8 cellular contexts compared by ENCODE assay signal in the genomic region with DNA sequence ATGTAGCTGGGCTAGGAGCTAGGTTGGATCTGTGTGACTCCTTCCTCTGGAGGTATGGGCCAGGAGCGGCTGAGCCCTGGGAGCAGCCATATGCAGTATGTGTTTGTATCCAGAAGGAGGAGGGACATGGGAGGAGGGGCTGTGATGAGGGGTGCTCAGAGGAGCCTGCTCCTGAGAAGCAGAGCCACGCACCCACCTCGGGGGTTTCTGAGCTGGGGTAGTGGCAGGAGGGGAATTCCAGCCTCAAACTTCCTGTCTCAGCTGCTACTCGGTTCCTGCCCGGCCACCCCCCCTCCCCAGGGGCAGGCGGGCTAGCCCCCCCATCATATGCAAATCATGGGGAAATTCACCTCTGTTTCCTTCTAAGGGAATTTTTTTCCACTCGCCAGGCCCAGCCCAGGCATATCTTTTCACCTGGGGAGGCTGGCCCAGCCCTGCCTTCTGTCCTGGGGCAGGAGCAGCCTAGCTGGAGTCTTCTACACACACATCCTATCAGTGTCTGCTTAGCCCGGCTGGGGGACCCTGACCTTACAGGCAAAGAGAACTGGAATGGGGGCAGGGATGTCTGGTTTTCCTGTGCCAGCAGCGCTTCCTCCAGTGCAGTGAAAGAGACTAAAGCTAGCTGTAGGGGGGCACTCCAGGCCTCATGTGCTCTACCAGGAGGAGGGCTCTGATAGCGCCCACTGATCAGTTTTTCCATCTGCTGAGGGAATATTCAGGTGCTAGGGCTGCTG. TPM values are rescaled to one million over a fixed set of nuclear protein-coding genes. Genes with fewer than 3 reads are reported as not detected.
A peak's percentile ranks its signal among the peaks of the same experiment; 100 is the strongest.
DNase-seq lines count a peak whose midpoint lies in the region; ATAC-seq and TF ChIP-seq lines count a peak whose summit lies in the region.

No MANE protein-coding gene starts in this region.

- peaks cover 22% of the 10 kb centered on the region for H3K36me3 ChIP-seq in ES-I3 (ENCODE audit: insufficient read depth, low read length)
- H3K36me3 ChIP-seq in esophagus (ENCODE audit: control insufficient read depth in 2 of 2, insufficient read depth in 2 of 2, low read length in 1 of 2): peaks cover 19 to 42% of the 10 kb centered on the region in 2 donors
- H3K36me3 ChIP-seq in neutrophil: peaks cover 61% of the 10 kb centered on the region
- peaks cover 27% of the 10 kb centered on the region in 2 donors for H3K36me3 ChIP-seq in thyroid gland

- no peak for TF ChIP-seq CTCF in neutrophil (IDR thresholded peaks at IDR 0.05)
- no peak for TF ChIP-seq CTCF in thyroid gland (IDR thresholded peaks at IDR 0.05)

- DNase-seq in NCI-H226 (peak; percentile 87), thyroid gland (peak; percentile 39 to 41), OCI-M1 (lab: John Stamatoyannopoulos, UW) (no peak)
- DNase-seq in activated CD8-positive, alpha-beta memory T cell treated with anti-CD3 and anti-CD28 coated beads, Interleukin-2, amount 50 U/mL, for 48 hours: peak; percentile 83

- no peaks in the 10 kb centered on the region for H3K9me3 ChIP-seq in ES-I3 (ENCODE audit: control insufficient read depth, insufficient read depth, low read length)
- no peaks in the 10 kb centered on the region for H3K9me3 ChIP-seq in esophagus (ENCODE audit: control insufficient read depth in 2 of 2, insufficient read depth in 1 of 2, low read depth in 1 of 2, low read length in 1 of 2)
- no peaks in the 10 kb centered on the region for H3K9me3 ChIP-seq in neutrophil
- no peaks in the 10 kb centered on the region for H3K9me3 ChIP-seq in thyroid gland

- intact Hi-C loops in thyroid gland (cut with DNase I): no loop called here

- H3K4me3 ChIP-seq in esophagus (ENCODE audit: low read depth in 1 of 2, low read length in 2 of 2) (peak overlapping the region; percentile 70), neutrophil (ENCODE audit: low read depth in 1 of 2, low read length in 1 of 2) (peak overlapping the region; percentile 89 to 99), thyroid gland (replicated peaks in 1 of 3) (peak overlapping the region in 1 of 3 donors; percentile 27)

- no peak for TF ChIP-seq POLR2A in thyroid gland (IDR thresholded peaks at IDR 0.05)

- peak overlapping the region; percentile 22 for H3K9ac ChIP-seq in ES-I3 (ENCODE audit: low read depth, low read length)

- H3K27me3 ChIP-seq in esophagus (ENCODE audit: control insufficient read depth in 1 of 2, insufficient read depth in 2 of 2, low read length in 2 of 2) (no peaks in the 10 kb centered on the region), neutrophil (peaks cover 9% of the 10 kb centered on the region), thyroid gland (no peaks in the 10 kb centered on the region)

- 10% methylated on average over 9 to 10 of the region's 10 CpGs for WGBS in esophagus, 2 donors
- 43 to 52% methylated on average over 10 of the region's 10 CpGs for WGBS in thyroid gland, 2 donors

- peak overlapping the region; percentile 92 to 98 for H3K27ac ChIP-seq in esophagus (ENCODE audit: low read depth in 2 of 2, low read length in 1 of 2)
- peak overlapping the region; percentile 94 for H3K27ac ChIP-seq in neutrophil
- H3K27ac ChIP-seq in thyroid gland: peak overlapping the region; percentile 62 to 87 (median 86)

- peak; percentile 33 for ATAC-seq in GM21825 (IDR thresholded peaks at IDR 0.05; ENCODE audit: unreplicated experiment)

- H3K4me1 ChIP-seq in ES-I3 (ENCODE audit: insufficient read depth, low read length) (peaks cover 53% of the 10 kb centered on the region), esophagus (ENCODE audit: control insufficient read depth in 2 of 2, insufficient read depth in 2 of 2, low read length in 1 of 2) (peaks cover 18 to 48% of the 10 kb centered on the region in 2 donors), neutrophil (ENCODE audit: control insufficient read depth in 1 of 2, insufficient read depth in 1 of 2, low read depth in 1 of 2, low read length in 1 of 2) (peaks cover 80% of the 10 kb centered on the region in 2 experiments), thyroid gland (peaks cover 55 to 68% of the 10 kb centered on the region in 2 donors)

RNA-seq across cellular contexts. Expression of a gene that starts 3.0 kb away (rescaled TPM):
- 10 to 100 TPM; 17.6 to 25.3 TPM for polyA plus RNA-seq in esophagus
- 1 to 10 TPM; 4.1 to 7.1 (median 5.1) TPM for total RNA-seq in thyroid gland

RNA-seq across cellular contexts. Expression of a gene that starts 37.2 kb away (rescaled TPM):
- polyA plus RNA-seq in esophagus: 10 to 100 TPM; 28.8 to 33.9 TPM
- total RNA-seq in thyroid gland: 100 to 1,000 TPM in 2 of 4 donors, 10 to 100 TPM in 2; 78.9 to 109 (median 92.7) TPM
